Comparison of ENCODE assay signal across 8 cellular contexts in the genomic region with DNA sequence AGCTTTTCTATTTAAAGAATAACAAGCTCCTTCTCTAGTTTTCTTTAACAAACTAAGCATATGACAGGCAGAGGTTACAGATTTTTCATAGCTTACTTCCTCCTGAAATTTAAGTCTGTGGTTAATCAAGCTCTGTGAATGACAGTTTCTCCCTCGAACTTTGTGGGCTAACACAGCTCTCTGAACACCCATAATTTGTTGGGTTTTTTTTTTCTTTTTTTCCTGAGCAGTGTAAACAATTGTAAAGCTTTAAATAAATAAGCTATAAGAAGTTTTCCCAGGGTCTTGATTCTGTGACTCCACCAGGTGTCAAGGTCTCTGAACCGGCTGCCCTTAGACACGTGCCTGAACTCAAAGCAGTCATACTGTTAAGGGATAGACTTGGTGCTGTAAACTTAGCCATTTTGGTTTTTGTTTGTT.
A peak's percentile ranks its signal among the peaks of the same experiment; 100 is the strongest.
DNase-seq lines count a peak whose midpoint lies in the region; ATAC-seq and TF ChIP-seq lines count a peak whose summit lies in the region.

No MANE protein-coding gene starts in this region.

- peak overlapping the region; percentile 71 for H3K4me3 Mint-ChIP-seq in CD8-positive, alpha-beta T cell
- H3K4me3 Mint-ChIP-seq in activated naive CD8-positive, alpha-beta T cell treated with anti-CD3 and anti-CD28 coated beads, Interleukin-2, amount 10 ng/mL, durations not matched to agents 7 days and 5 days, result peak overlapping the region; percentile 87

- H3K4me3 ChIP-seq in CD8-positive, alpha-beta T cell (ENCODE audit: low read depth, low read length), result peak overlapping the region; percentile 33
- H3K4me3 ChIP-seq in gastroesophageal sphincter, result no peak overlapping the region

- POLR2A ChIA-PET in CD8-positive, alpha-beta T cell (lab: Charles Lee), result interaction anchor here (0.8 to 2.9 kb wide), 18 partner anchors 8 to 204 kb away, joined by 3 to 28 read pairs (median 5); a partner anchor contains a TSS
- POLR2A ChIA-PET in activated naive CD8-positive, alpha-beta T cell treated with anti-CD3 and anti-CD28 coated beads, Interleukin-2, amount 10 ng/mL, durations not matched to agents 7 days and 5 days (lab: Charles Lee), result interaction anchor here (0.9 to 14.2 kb wide), 12 partner anchors 11 to 190 kb away, joined by 3 to 258 read pairs (median 8); a partner anchor contains a TSS

- H3K4me1 Mint-ChIP-seq in CD8-positive, alpha-beta T cell (ENCODE audit: low read depth), result peaks cover 74% of the 10 kb centered on the region
- peaks cover 61% of the 10 kb centered on the region for H3K4me1 Mint-ChIP-seq in activated naive CD8-positive, alpha-beta T cell treated with anti-CD3 and anti-CD28 coated beads, Interleukin-2, amount 10 ng/mL, durations not matched to agents 7 days and 5 days

- H3K36me3 Mint-ChIP-seq in CD8-positive, alpha-beta T cell, result peaks cover 82% of the 10 kb centered on the region
- H3K36me3 Mint-ChIP-seq in activated naive CD8-positive, alpha-beta T cell treated with anti-CD3 and anti-CD28 coated beads, Interleukin-2, amount 10 ng/mL, durations not matched to agents 7 days and 5 days, result peaks cover 50% of the 10 kb centered on the region

- H3K27me3 Mint-ChIP-seq in CD8-positive, alpha-beta T cell (ENCODE audit: low read depth), result no peaks in the 10 kb centered on the region
- H3K27me3 Mint-ChIP-seq in activated naive CD8-positive, alpha-beta T cell treated with anti-CD3 and anti-CD28 coated beads, Interleukin-2, amount 10 ng/mL, durations not matched to agents 7 days and 5 days, result no peaks in the 10 kb centered on the region

- no peaks in the 10 kb centered on the region for H3K9me3 Mint-ChIP-seq in CD8-positive, alpha-beta T cell
- peaks cover 2% of the 10 kb centered on the region for H3K9me3 Mint-ChIP-seq in activated naive CD8-positive, alpha-beta T cell treated with anti-CD3 and anti-CD28 coated beads, Interleukin-2, amount 10 ng/mL, durations not matched to agents 7 days and 5 days

- peaks cover 72% of the 10 kb centered on the region for H3K4me1 ChIP-seq in CD8-positive, alpha-beta T cell (ENCODE audit: insufficient read depth, low read length)
- H3K4me1 ChIP-seq in gastroesophageal sphincter, result no peaks in the 10 kb centered on the region

- peaks cover 45% of the 10 kb centered on the region for H3K36me3 ChIP-seq in CD8-positive, alpha-beta T cell (ENCODE audit: insufficient read depth, low read length)
- no peaks in the 10 kb centered on the region for H3K36me3 ChIP-seq in gastroesophageal sphincter

- no peak for TF ChIP-seq EP300 in gastroesophageal sphincter (IDR thresholded peaks at IDR 0.05)

- H3K9me3 ChIP-seq in CD8-positive, alpha-beta T cell (ENCODE audit: low read length), result no peaks in the 10 kb centered on the region
- no peaks in the 10 kb centered on the region for H3K9me3 ChIP-seq in gastroesophageal sphincter

- CTCF ChIA-PET in CD8-positive, alpha-beta T cell (lab: Charles Lee), result interaction anchor here (0.6 to 4.0 kb wide), 16 partner anchors 8 to 496 kb away, joined by 3 to 30 read pairs (median 4); no protein-coding TSS in a partner anchor

- 48 to 52% methylated on average over 3 of the region's 3 CpGs for WGBS in gastroesophageal sphincter (ENCODE audit: low coverage in 1 of 2), 2 donors

- no peak for DNase-seq in CD8-positive, alpha-beta T cell
- no peak for DNase-seq in activated naive CD8-positive, alpha-beta T cell treated with anti-CD3 and anti-CD28 coated beads, Interleukin-2, amount 10 ng/mL, durations not matched to agents 7 days and 5 days
- DNase-seq in cortex of kidney (lab: John Stamatoyannopoulos, UW), result no peak
- DNase-seq in NCI-H748 (lab: John Stamatoyannopoulos, UW; ENCODE audit: unreplicated experiment), result no peak
- DNase-seq in DMS79 (lab: John Stamatoyannopoulos, UW), result no peak

- H3K27ac Mint-ChIP-seq in CD8-positive, alpha-beta T cell, result peak overlapping the region; percentile 92
- peak overlapping the region; percentile 88 for H3K27ac Mint-ChIP-seq in activated naive CD8-positive, alpha-beta T cell treated with anti-CD3 and anti-CD28 coated beads, Interleukin-2, amount 10 ng/mL, durations not matched to agents 7 days and 5 days

- peak; percentile 49 for ATAC-seq in CD8-positive, alpha-beta T cell
- ATAC-seq in GM19463 (IDR thresholded peaks at IDR 0.05; ENCODE audit: unreplicated experiment) (peak; percentile 46), HG03442 (IDR thresholded peaks at IDR 0.05; ENCODE audit: unreplicated experiment) (peak; percentile 70), gastroesophageal sphincter (no peak)
- peak; percentile 12 for ATAC-seq in activated naive CD8-positive, alpha-beta T cell treated with anti-CD3 and anti-CD28 coated beads, Interleukin-2, amount 10 ng/mL, durations not matched to agents 7 days and 5 days (ENCODE audit: low read depth)

- no peak for TF ChIP-seq POLR2A in gastroesophageal sphincter (IDR thresholded peaks at IDR 0.05)

- peak overlapping the region; percentile 8 for H3K27ac ChIP-seq in CD8-positive, alpha-beta T cell (ENCODE audit: low read depth, low read length)
- no peak overlapping the region for H3K27ac ChIP-seq in gastroesophageal sphincter

- no peaks in the 10 kb centered on the region for H3K27me3 ChIP-seq in CD8-positive, alpha-beta T cell (ENCODE audit: insufficient read depth, low read length)
- H3K27me3 ChIP-seq in gastroesophageal sphincter, result no peaks in the 10 kb centered on the region

- TF ChIP-seq CTCF in CD8-positive, alpha-beta T cell (IDR thresholded peaks at IDR 0.05), result no peak
- no peak for TF ChIP-seq CTCF in gastroesophageal sphincter (IDR thresholded peaks at IDR 0.05)

- intact Hi-C loops in CD8-positive, alpha-beta T cell (cut with DNase I, micrococcal nuclease), result loop anchor here (1.0 to 10.0 kb wide), 7 partner anchors 8 to 607 kb away; a partner anchor contains a TSS
